ENCODE assay signal across 11 cellular contexts in the genomic region with DNA sequence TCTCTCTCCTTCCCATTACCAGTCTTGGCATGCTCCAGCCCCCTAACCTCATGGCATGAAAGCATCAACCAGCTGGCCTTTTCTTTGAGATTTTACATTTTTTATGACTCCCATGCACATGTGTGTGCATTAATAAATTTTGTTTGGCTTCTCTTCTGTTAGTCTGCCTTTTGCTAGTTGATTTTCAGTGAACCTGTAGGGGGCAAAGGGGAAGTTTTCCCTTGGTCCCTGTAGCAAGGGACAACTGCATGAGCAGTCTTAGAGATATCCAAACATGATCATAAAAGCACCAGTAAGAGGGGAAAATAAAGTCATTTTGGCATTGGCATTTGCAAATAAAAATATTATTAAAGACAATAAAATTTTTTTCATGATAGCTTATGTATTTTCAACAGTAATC.
A peak's percentile ranks its signal among the peaks of the same experiment; 100 is the strongest.
DNase-seq lines count a peak whose midpoint lies in the region; ATAC-seq and TF ChIP-seq lines count a peak whose summit lies in the region.
"Had no signal": no experiment of that assay in that cellular context is flagged by ENCODE, and none has a peak within 500 bp of the region (broad histone marks: within the 10 kb centered on the region; RNA-seq: fewer than 3 reads in every experiment).

No MANE protein-coding gene starts in this region.

- peaks cover 14% of the 10 kb centered on the region for H3K9me3 Mint-ChIP-seq in endodermal cell
- H3K9me3 Mint-ChIP-seq in activated CD4-positive, alpha-beta memory T cell treated with anti-CD3 and anti-CD28 coated beads, Interleukin-2, amount 10 ng/mL, durations not matched to agents 7 days and 5 days: peaks cover 2% of the 10 kb centered on the region

- no peak overlapping the region for H3K4me3 Mint-ChIP-seq in endodermal cell
- no peak overlapping the region for H3K4me3 Mint-ChIP-seq in activated CD4-positive, alpha-beta memory T cell treated with anti-CD3 and anti-CD28 coated beads, Interleukin-2, amount 10 ng/mL, durations not matched to agents 7 days and 5 days
- H3K4me3 Mint-ChIP-seq: stimulated activated naive B cell treated with anti-CD40 and anti-IgM and Interleukin-4, amounts not matched to agents 10 μg/mL and 1 μg/mL and 100 μg/mL, for 72 hours had no signal

- no peaks in the 10 kb centered on the region for H4K20me1 ChIP-seq in DOHH2 (ENCODE audit: control insufficient read depth, insufficient read depth, low read depth, low read length)

- H3K27ac ChIP-seq in DOHH2 (ENCODE audit: low read depth, low read length) (no peak overlapping the region), endodermal cell (ENCODE audit: low read depth, low read length) (no peak overlapping the region), right cardiac atrium (ENCODE audit: low read length) (no peak overlapping the region)

- H3K27me3 ChIP-seq in DOHH2 (ENCODE audit: control insufficient read depth, low read length) (no peaks in the 10 kb centered on the region), endodermal cell (ENCODE audit: control insufficient read depth, insufficient read depth, low read length, poor library complexity, severe bottlenecking) (no peaks in the 10 kb centered on the region), right cardiac atrium (ENCODE audit: control insufficient read depth, insufficient read depth) (no peaks in the 10 kb centered on the region)

- CTCF ChIA-PET in activated CD4-positive, alpha-beta memory T cell treated with anti-CD3 and anti-CD28 coated beads, Interleukin-2, amount 10 ng/mL, durations not matched to agents 7 days and 5 days (lab: Charles Lee): interaction anchor here (0.9 to 1.9 kb wide), 2 partner anchors 9 to 216 kb away, joined by 3 to 7 read pairs; no protein-coding TSS in a partner anchor

- H3K4me1 ChIP-seq in DOHH2 (ENCODE audit: control insufficient read depth, low read length) (peaks cover 6% of the 10 kb centered on the region; the same call in 1 of the 2 replicates), endodermal cell (ENCODE audit: control insufficient read depth, insufficient read depth, low read length) (no peaks in the 10 kb centered on the region), right cardiac atrium (ENCODE audit: control insufficient read depth, insufficient read depth, low read length) (no peaks in the 10 kb centered on the region)

- H3K4me1 Mint-ChIP-seq in endodermal cell: peaks cover 3% of the 10 kb centered on the region
- no peaks in the 10 kb centered on the region for H3K4me1 Mint-ChIP-seq in activated CD4-positive, alpha-beta memory T cell treated with anti-CD3 and anti-CD28 coated beads, Interleukin-2, amount 10 ng/mL, durations not matched to agents 7 days and 5 days
- H3K4me1 Mint-ChIP-seq: stimulated activated naive B cell treated with anti-CD40 and anti-IgM and Interleukin-4, amounts not matched to agents 10 μg/mL and 1 μg/mL and 100 μg/mL, for 72 hours had no signal

- H3K9me3 ChIP-seq in DOHH2 (ENCODE audit: control insufficient read depth, insufficient read depth, low read length) (no peaks in the 10 kb centered on the region), endodermal cell (ENCODE audit: control insufficient read depth, low read length) (peaks cover 7% of the 10 kb centered on the region), right cardiac atrium (ENCODE audit: control insufficient read depth, low read length) (no peaks in the 10 kb centered on the region)

- no peak overlapping the region for H3K4me2 ChIP-seq in DOHH2 (ENCODE audit: low read length)
- H3K4me2 ChIP-seq: smooth muscle cell had no signal

- TF ChIP-seq CTCF in DOHH2 (IDR thresholded peaks at IDR 0.05; ENCODE audit: low read depth, low read length, poor library complexity, severe bottlenecking) (peak; percentile 41), LNCaP clone FGC (IDR thresholded peaks at IDR 0.05; ENCODE audit: control insufficient read depth, extremely low read depth, insufficient read depth) (0 out of 2 replicates have a peak, but pooled peaks have one; percentile 13), endodermal cell (conservative IDR thresholded peaks at IDR 0.05) (peak; percentile 72)

- no peaks in the 10 kb centered on the region for H3K27me3 Mint-ChIP-seq in endodermal cell (ENCODE audit: insufficient read depth)
- H3K27me3 Mint-ChIP-seq in activated CD4-positive, alpha-beta memory T cell treated with anti-CD3 and anti-CD28 coated beads, Interleukin-2, amount 10 ng/mL, durations not matched to agents 7 days and 5 days: no peaks in the 10 kb centered on the region
- H3K27me3 Mint-ChIP-seq: stimulated activated naive B cell treated with anti-CD40 and anti-IgM and Interleukin-4, amounts not matched to agents 10 μg/mL and 1 μg/mL and 100 μg/mL, for 72 hours had no signal

- intact Hi-C loops in right cardiac atrium (cut with DNase I): no loop called here

- H3K27ac Mint-ChIP-seq in endodermal cell: no peak overlapping the region
- no peak overlapping the region for H3K27ac Mint-ChIP-seq in activated CD4-positive, alpha-beta memory T cell treated with anti-CD3 and anti-CD28 coated beads, Interleukin-2, amount 10 ng/mL, durations not matched to agents 7 days and 5 days
- H3K27ac Mint-ChIP-seq: stimulated activated naive B cell treated with anti-CD40 and anti-IgM and Interleukin-4, amounts not matched to agents 10 μg/mL and 1 μg/mL and 100 μg/mL, for 72 hours had no signal

- H3K9me2 ChIP-seq in DOHH2 (replicated peaks; ENCODE audit: control insufficient read depth, low read length): no peaks in the 10 kb centered on the region

- no peak overlapping the region for H3K9ac ChIP-seq in endodermal cell (ENCODE audit: extremely low read depth, low read length, poor library complexity, severe bottlenecking)

- DNase-seq in LNCaP clone FGC (ENCODE audit: low read depth) (no peak), endodermal cell (no peak), right cardiac atrium (no peak), AG08396 (ENCODE audit: low spot score) (no peak)
- no peak for DNase-seq in activated CD4-positive, alpha-beta memory T cell treated with anti-CD3 and anti-CD28 coated beads, Interleukin-2, amount 10 ng/mL, durations not matched to agents 7 days and 5 days
- no peak for DNase-seq in stimulated activated CD4-positive, alpha-beta T cell treated with anti-CD3 and anti-CD28 coated beads, Interleukin-4, amount 100 ng/mL, for 24 hours
- DNase-seq: NCI-H1436 treated with DMSO at 0.1 percent for 48 hours; stimulated activated naive B cell treated with anti-CD40 and anti-IgM and Interleukin-4, amounts not matched to agents 10 μg/mL and 1 μg/mL and 100 μg/mL, for 72 hours had no signal

- H3K79me2 ChIP-seq in DOHH2 (ENCODE audit: control insufficient read depth, low read length): no peaks in the 10 kb centered on the region

- no peaks in the 10 kb centered on the region for H3K36me3 Mint-ChIP-seq in endodermal cell (ENCODE audit: low read depth)
- no peaks in the 10 kb centered on the region for H3K36me3 Mint-ChIP-seq in activated CD4-positive, alpha-beta memory T cell treated with anti-CD3 and anti-CD28 coated beads, Interleukin-2, amount 10 ng/mL, durations not matched to agents 7 days and 5 days (ENCODE audit: low read depth)

- ATAC-seq in GM21390 (IDR thresholded peaks at IDR 0.05; ENCODE audit: unreplicated experiment): peak; percentile 39
- ATAC-seq in right cardiac atrium: no peak
- ATAC-seq: stimulated activated naive B cell treated with anti-CD40 and anti-IgM and Interleukin-4, amounts not matched to agents 10 μg/mL and 1 μg/mL and 100 μg/mL, for 72 hours had no signal

- H3K4me3 ChIP-seq in DOHH2 (ENCODE audit: low read length): no peak overlapping the region
- no peak overlapping the region for H3K4me3 ChIP-seq in LNCaP clone FGC (ENCODE audit: low read depth, low read length)
- H3K4me3 ChIP-seq in endodermal cell (ENCODE audit: low read length): no peak overlapping the region
- H3K4me3 ChIP-seq in right cardiac atrium (ENCODE audit: low read length): no peak overlapping the region
- H3K4me3 ChIP-seq: smooth muscle cell had no signal

- POLR2A ChIA-PET in activated CD4-positive, alpha-beta memory T cell treated with anti-CD3 and anti-CD28 coated beads, Interleukin-2, amount 10 ng/mL, durations not matched to agents 7 days and 5 days (lab: Charles Lee): no interaction called here

- no peaks in the 10 kb centered on the region for H3F3A ChIP-seq in DOHH2 (ENCODE audit: control insufficient read depth, insufficient read depth)

- H3K36me3 ChIP-seq in DOHH2 (ENCODE audit: control insufficient read depth, low read length): no peaks in the 10 kb centered on the region
- no peaks in the 10 kb centered on the region for H3K36me3 ChIP-seq in endodermal cell (ENCODE audit: control insufficient read depth, insufficient read depth, low read length)

Comparison
In these comparisons a context has a peak if more than half of its experiments do, and no peak if none do; other contexts are left out.
1. CTCF ChIP-seq: peak in every context shown above with its lines; median percentile 72 in endodermal cell; 41 in DOHH2; 13 in LNCaP clone FGC.